In the genomic region with DNA sequence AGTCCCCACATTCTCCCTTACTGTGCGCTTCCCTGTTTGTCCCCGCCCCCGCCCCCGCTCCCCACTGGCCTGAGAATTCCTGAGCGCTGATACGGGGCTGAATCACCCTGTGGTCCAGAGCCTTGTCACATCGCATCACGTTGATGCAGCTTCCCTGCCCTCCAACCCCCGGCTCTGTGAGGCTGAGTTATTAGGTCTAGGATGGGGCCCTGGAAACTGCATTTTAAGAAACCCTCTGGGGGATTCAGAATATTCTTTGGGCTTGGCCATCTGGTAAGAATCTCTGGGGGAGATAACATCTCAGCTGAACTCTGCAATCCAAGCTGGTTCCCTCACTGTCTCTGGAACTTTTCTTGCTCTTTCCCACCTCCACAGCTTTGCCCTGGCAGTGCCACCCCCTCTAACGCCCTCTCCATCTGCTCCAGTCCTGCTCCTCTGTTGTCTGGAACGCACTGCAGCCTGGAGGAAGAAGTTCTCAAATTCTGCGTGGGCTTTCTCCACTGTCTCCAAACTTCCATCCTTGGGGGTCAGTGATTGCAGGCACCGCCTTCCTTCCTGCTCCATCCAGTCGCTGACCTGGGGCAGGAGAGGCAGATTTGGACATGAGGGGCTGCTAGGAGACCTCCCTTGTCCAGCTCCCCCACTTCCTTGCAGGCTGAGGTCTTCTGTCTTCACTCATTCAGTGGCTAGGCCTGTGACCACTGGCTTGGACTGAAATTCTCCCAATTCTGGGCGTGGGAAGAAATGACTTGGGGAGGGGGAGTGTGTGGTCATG, we compare ENCODE assay signal across 13 cellular contexts. TPM values are rescaled to one million over a fixed set of nuclear protein-coding genes. Genes with fewer than 3 reads are reported as not detected.
A peak's percentile ranks its signal among the peaks of the same experiment; 100 is the strongest.
DNase-seq lines count a peak whose midpoint lies in the region; ATAC-seq, FAIRE-seq and TF ChIP-seq lines count a peak whose summit lies in the region.
"Had no signal": no experiment of that assay in that cellular context is flagged by ENCODE, and none has a peak within 500 bp of the region (broad histone marks: within the 10 kb centered on the region; RNA-seq: fewer than 3 reads in every experiment).

No MANE protein-coding gene starts in this region.

- no peak for TF ChIP-seq CTCF in Calu3 (IDR thresholded peaks at IDR 0.05; ENCODE audit: unreplicated experiment)
- TF ChIP-seq CTCF in fibroblast of pulmonary artery (IDR thresholded peaks at IDR 0.05; ENCODE audit: low read length, missing control alignments): no peak
- no peak for TF ChIP-seq CTCF in omental fat pad (IDR thresholded peaks at IDR 0.05)
- TF ChIP-seq CTCF in D721Med (IDR thresholded peaks at IDR 0.05; ENCODE audit: insufficient read depth, missing control alignments): no peak

- H3K4me1 Mint-ChIP-seq in Calu3 (ENCODE audit: low read depth, unreplicated experiment): peaks cover 37% of the 10 kb centered on the region

- no TSS peak for BruUV-seq in Calu3 (replicated peaks; lab: Mats Ljungman, UMichigan)

- H3K4me3 ChIP-seq in fibroblast of pulmonary artery (replicated peaks; ENCODE audit: low read depth, low read length): no peak overlapping the region

- H3K4me3 Mint-ChIP-seq in Calu3 (ENCODE audit: low read depth, unreplicated experiment): no peak overlapping the region
- H3K4me3 Mint-ChIP-seq: dendritic cell treated with granulocyte-macrophage colony-stimulating factor and Interleukin-4, amounts not matched to agents 40 ng/mL and 50 ng/mL, for 4 days; naive B cell had no signal

- H3K27ac Mint-ChIP-seq in Calu3 (ENCODE audit: unreplicated experiment): peak overlapping the region; percentile 30
- H3K27ac Mint-ChIP-seq: dendritic cell treated with granulocyte-macrophage colony-stimulating factor and Interleukin-4, amounts not matched to agents 40 ng/mL and 50 ng/mL, for 4 days had no signal

- FAIRE-seq in RCC 7860 (lab: Jason Lieb, UNC) (peak; percentile 90), D721Med (lab: Jason Lieb, UNC) (no peak)

- CTCF ChIA-PET in Calu3 (lab: Charles Lee): interaction anchor here (0.5 to 5.9 kb wide), 8 partner anchors 14 to 160 kb away, joined by 3 to 82 read pairs (median 8); no protein-coding TSS in a partner anchor

- in situ Hi-C loops in G401 (cut with HindIII; ENCODE audit: low sequenced_read_pairs): no loop called here

- H3K36me3 Mint-ChIP-seq in Calu3 (ENCODE audit: insufficient read depth, unreplicated experiment): no peaks in the 10 kb centered on the region
- H3K36me3 Mint-ChIP-seq: naive B cell had no signal

- no peaks in the 10 kb centered on the region for H3K27me3 Mint-ChIP-seq in Calu3 (ENCODE audit: unreplicated experiment)

- DNase-seq in Calu3 (peak; percentile 77), RCC 7860 (ENCODE audit: low spot score) (peak; percentile 96), fibroblast of pulmonary artery (ENCODE audit: low read depth) (peak; percentile 85), omental fat pad (ENCODE audit: low spot score) (peak; percentile 44), G401 (ENCODE audit: low spot score) (no peak), OCI-M1 (lab: John Stamatoyannopoulos, UW) (no peak), D721Med (ENCODE audit: insufficient read length, low spot score) (no peak)
- DNase-seq: activated CD4-positive, alpha-beta T cell treated with anti-CD3 and anti-CD28 coated beads for 48 hours; GF-D8; naive B cell; NCI-H1930 had no signal

- no peaks in the 10 kb centered on the region for H3K9me3 Mint-ChIP-seq in Calu3 (ENCODE audit: low read depth, unreplicated experiment)
- H3K9me3 Mint-ChIP-seq: dendritic cell treated with granulocyte-macrophage colony-stimulating factor and Interleukin-4, amounts not matched to agents 40 ng/mL and 50 ng/mL, for 4 days; naive B cell had no signal

- intact Hi-C loops in Calu3 (cut with micrococcal nuclease; ENCODE audit: unreplicated experiment): loop anchor here (1.0 to 2.0 kb wide), 2 partner anchors 45 to 317 kb away; no protein-coding TSS in a partner anchor

- peak; percentile 61 for ATAC-seq in omental fat pad (ENCODE audit: low FRiP score)
- no peak for ATAC-seq in GM21723 (IDR thresholded peaks at IDR 0.05; ENCODE audit: unreplicated experiment)

RNA-seq across cellular contexts. Expression of gene KIAA1755, which starts 42.6 kb away (rescaled TPM):
- total RNA-seq in Calu3 (2022) (not detected in 2 replicates), omental fat pad (1 to 10 TPM in 3 of 4 donors, under 1 TPM in 1; 0.24 to 9.9 (median 1.6) TPM)
- not detected in 2 replicates for total RNA-seq in G401 (2014; rRNA removed; shearing (Covaris generic))

RNA-seq across cellular contexts. Expression of gene TGM2, which starts 52.9 kb away (rescaled TPM):
- total RNA-seq in Calu3 (2022) (261 and 311 TPM in 2 replicates), omental fat pad (100 to 1,000 TPM in 1 of 4 donors, 10 to 100 TPM in 3; 72.0 to 200 (median 73.4) TPM)
- 13.1 and 23.4 TPM in 2 replicates for total RNA-seq in G401 (2014; rRNA removed; shearing (Covaris generic))

Comparison
In these comparisons a context has a peak if more than half of its experiments do, and no peak if none do; other contexts are left out.
1. DNase-seq: peak in Calu3 (single experiment), RCC 7860 (single experiment), fibroblast of pulmonary artery (single experiment) and omental fat pad (single experiment); none in G401 (single experiment), OCI-M1 (single experiment) and D721Med (single experiment).